ENCODE assay signal across 9 cellular contexts in genomic region chr3:45055411-45056143, GRCh38. TPM values are rescaled to one million over a fixed set of nuclear protein-coding genes. Genes with fewer than 3 reads are reported as not detected.
DNase-seq lines count a peak whose midpoint lies in the region; ATAC-seq, FAIRE-seq and TF ChIP-seq lines count a peak whose summit lies in the region.
"Had no signal": no experiment of that assay in that cellular context is flagged by ENCODE, and none has a peak within 500 bp of the region (broad histone marks: within the 10 kb centered on the region; RNA-seq: fewer than 3 reads in every experiment).

No MANE protein-coding gene starts in this region.

- H3K4me3 ChIP-seq in mesendoderm (ENCODE audit: low read length), result no peak overlapping the region

- no peaks in the 10 kb centered on the region for H3K9me3 Mint-ChIP-seq in activated CD8-positive, alpha-beta T cell treated with anti-CD3 and anti-CD28 coated beads, Interleukin-2, amount 10 ng/mL, durations not matched to agents 7 days and 5 days (ENCODE audit: insufficient read depth)
- no peaks in the 10 kb centered on the region for H3K9me3 Mint-ChIP-seq in activated naive CD4-positive, alpha-beta T cell treated with anti-CD3 and anti-CD28 coated beads, Interleukin-2, amount 50 U/mL, for 72 hours
- H3K9me3 Mint-ChIP-seq: activated B cell treated with CpG ODN at 0.5 μM for 24 hours had no signal

- H3K36me3 Mint-ChIP-seq in activated CD8-positive, alpha-beta T cell treated with anti-CD3 and anti-CD28 coated beads, Interleukin-2, amount 10 ng/mL, durations not matched to agents 7 days and 5 days (ENCODE audit: low read depth), result no peaks in the 10 kb centered on the region
- no peaks in the 10 kb centered on the region for H3K36me3 Mint-ChIP-seq in activated naive CD4-positive, alpha-beta T cell treated with anti-CD3 and anti-CD28 coated beads, Interleukin-2, amount 50 U/mL, for 72 hours

- no peak overlapping the region for H3K4ac ChIP-seq in mesendoderm (ENCODE audit: low read depth, low read length)

- H3K79me2 ChIP-seq in mesendoderm (ENCODE audit: control insufficient read depth, insufficient read depth, low read length), result no peaks in the 10 kb centered on the region

- H3K27ac Mint-ChIP-seq in activated CD8-positive, alpha-beta T cell treated with anti-CD3 and anti-CD28 coated beads, Interleukin-2, amount 10 ng/mL, durations not matched to agents 7 days and 5 days, result no peak overlapping the region
- no peak overlapping the region for H3K27ac Mint-ChIP-seq in activated naive CD4-positive, alpha-beta T cell treated with anti-CD3 and anti-CD28 coated beads, Interleukin-2, amount 50 U/mL, for 72 hours
- H3K27ac Mint-ChIP-seq: activated B cell treated with CpG ODN at 0.5 μM for 24 hours had no signal

- H3K4me1 Mint-ChIP-seq in activated CD8-positive, alpha-beta T cell treated with anti-CD3 and anti-CD28 coated beads, Interleukin-2, amount 10 ng/mL, durations not matched to agents 7 days and 5 days (ENCODE audit: low read depth), result peaks cover 19% of the 10 kb centered on the region
- H3K4me1 Mint-ChIP-seq: activated B cell treated with CpG ODN at 0.5 μM for 24 hours had no signal

- no CpG with 5 or more reads among the region's 7 CpGs for WGBS in mesendoderm (ENCODE audit: extremely low coverage, insufficient coverage, low lambda C conversion rate)

- no peak overlapping the region for H3K18ac ChIP-seq in mesendoderm (ENCODE audit: low read length)

- no peaks in the 10 kb centered on the region for H3K79me1 ChIP-seq in mesendoderm (ENCODE audit: low read length)

- peaks cover 18% of the 10 kb centered on the region for H3K27me3 Mint-ChIP-seq in activated CD8-positive, alpha-beta T cell treated with anti-CD3 and anti-CD28 coated beads, Interleukin-2, amount 10 ng/mL, durations not matched to agents 7 days and 5 days (ENCODE audit: low read depth)

- peak overlapping the region; percentile 7 for H3K9ac ChIP-seq in mesendoderm (ENCODE audit: low read length)

- no peak overlapping the region for H4K8ac ChIP-seq in mesendoderm (ENCODE audit: low read depth, low read length)

- no peak for FAIRE-seq in D721Med (lab: Jason Lieb, UNC)
- FAIRE-seq in GM12891 (lab: Jason Lieb, UNC), result no peak

- H3K4me3 Mint-ChIP-seq in activated CD8-positive, alpha-beta T cell treated with anti-CD3 and anti-CD28 coated beads, Interleukin-2, amount 10 ng/mL, durations not matched to agents 7 days and 5 days, result no peak overlapping the region
- H3K4me3 Mint-ChIP-seq: activated B cell treated with CpG ODN at 0.5 μM for 24 hours had no signal

- no peak overlapping the region for H2BK120ac ChIP-seq in mesendoderm (ENCODE audit: low read depth, low read length)

- POLR2A ChIA-PET in activated CD8-positive, alpha-beta T cell treated with anti-CD3 and anti-CD28 coated beads, Interleukin-2, amount 10 ng/mL, durations not matched to agents 7 days and 5 days (lab: Charles Lee), result interaction anchor here (0.6 kb wide), 1 partner anchor 11 kb away, joined by 3 read pairs; no protein-coding TSS in a partner anchor
- POLR2A ChIA-PET in HEK293T (lab: Yijun Ruan, JAX), result interaction anchor here (0.7 kb wide), 1 partner anchor 1056 kb away, joined by 3 read pairs; no protein-coding TSS in a partner anchor

- no peak overlapping the region for H3K4me2 ChIP-seq in mesendoderm (ENCODE audit: low read length)

- no peaks in the 10 kb centered on the region for H3K36me3 ChIP-seq in mesendoderm (ENCODE audit: control insufficient read depth, insufficient read depth, low read length)

- H3K56ac ChIP-seq in mesendoderm (ENCODE audit: low read length), result peak overlapping the region; percentile 76

- H2BK5ac ChIP-seq in mesendoderm (ENCODE audit: low read length), result peak overlapping the region; percentile 10

- H3K27ac ChIP-seq in mesendoderm (ENCODE audit: low read depth, low read length), result no peak overlapping the region

- ATAC-seq in activated CD8-positive, alpha-beta T cell treated with anti-CD3 and anti-CD28 coated beads, Interleukin-2, amount 10 ng/mL, durations not matched to agents 7 days and 5 days, result no peak
- ATAC-seq in activated naive CD4-positive, alpha-beta T cell treated with anti-CD3 and anti-CD28 coated beads, Interleukin-2, amount 50 U/mL, for 72 hours, result no peak

- no peak overlapping the region for H4K5ac ChIP-seq in mesendoderm (ENCODE audit: low read length)

- no peak overlapping the region for H2BK15ac ChIP-seq in mesendoderm (replicated peaks; ENCODE audit: low read depth)

- TF ChIP-seq CTCF in D721Med (IDR thresholded peaks at IDR 0.05; ENCODE audit: insufficient read depth, missing control alignments), result peak; percentile 38

- CTCF ChIA-PET in activated CD8-positive, alpha-beta T cell treated with anti-CD3 and anti-CD28 coated beads, Interleukin-2, amount 10 ng/mL, durations not matched to agents 7 days and 5 days (lab: Charles Lee), result interaction anchor here (0.6 to 5.6 kb wide), 16 partner anchors 8 to 441 kb away, joined by 3 to 76 read pairs (median 4); no protein-coding TSS in a partner anchor
- CTCF ChIA-PET in HEK293T (lab: Yijun Ruan, JAX), result interaction anchor here (0.6 to 1.4 kb wide), 6 partner anchors 10 to 155 kb away, joined by 3 to 6 read pairs (median 4); no protein-coding TSS in a partner anchor

- H3K4me1 ChIP-seq in mesendoderm (ENCODE audit: control insufficient read depth, low read depth, low read length), result peaks cover 18% of the 10 kb centered on the region

- DNase-seq in D721Med (ENCODE audit: insufficient read length, low spot score) (no peak), HS-27A (ENCODE audit: low read depth) (peak; percentile 45), mesendoderm (peak; percentile 93), GM12891 (ENCODE audit: insufficient read length, low spot score) (no peak), HEK293T (ENCODE audit: extremely low spot score) (no peak)
- peak; percentile 49 for DNase-seq in activated CD8-positive, alpha-beta T cell treated with anti-CD3 and anti-CD28 coated beads, Interleukin-2, amount 10 ng/mL, durations not matched to agents 7 days and 5 days
- no peak for DNase-seq in activated CD4-positive, alpha-beta T cell treated with anti-CD3 and anti-CD28 coated beads for 48 hours
- DNase-seq in activated naive CD4-positive, alpha-beta T cell treated with anti-CD3 and anti-CD28 coated beads, Interleukin-2, amount 50 U/mL, for 72 hours (ENCODE audit: low spot score in 2 of 2), result no peak
- DNase-seq: activated B cell treated with CpG ODN at 0.5 μM for 24 hours had no signal

- H2AK5ac ChIP-seq in mesendoderm (ENCODE audit: low read length), result peak overlapping the region; percentile 54

- no peaks in the 10 kb centered on the region for H3K27me3 ChIP-seq in mesendoderm (ENCODE audit: insufficient read depth, low read length, poor library complexity)

- no peak overlapping the region for H3K23ac ChIP-seq in mesendoderm (ENCODE audit: low read length)

- no peak for TF ChIP-seq POLR2A in GM12891 (IDR thresholded peaks at IDR 0.05; ENCODE audit: low read depth, low read length)

TF ChIP-seq in GM12891, 5 proteins besides CTCF, POLR2A, EP300 and RAD21:
- no peak for TF ChIP-seq SPI1 (IDR thresholded peaks at IDR 0.05; ENCODE audit: low read depth, low read length)
- TF ChIP-seq POLR2AphosphoS5 (IDR thresholded peaks at IDR 0.05; ENCODE audit: low read depth, low read length), result no peak
- TF ChIP-seq PAX5 (IDR thresholded peaks at IDR 0.05; ENCODE audit: insufficient read depth, low read length, severe bottlenecking), result no peak
- no peak for TF ChIP-seq TAF1 (IDR thresholded peaks at IDR 0.05; ENCODE audit: low read depth, low read length)
- no peak for TF ChIP-seq POU2F2 (IDR thresholded peaks at IDR 0.05; ENCODE audit: low read depth, low read length)

TF ChIP-seq in HEK293T, 16 proteins besides CTCF, POLR2A, EP300 and RAD21:
- TF ChIP-seq FOXA1 (IDR thresholded peaks at IDR 0.05), result no peak
- TF ChIP-seq SUZ12 (IDR thresholded peaks at IDR 0.05), result no peak
- no peak for TF ChIP-seq TARDBP (IDR thresholded peaks at IDR 0.05)
- TF ChIP-seq PKNOX1 (IDR thresholded peaks at IDR 0.05), result no peak
- no peak for TF ChIP-seq FOXK2 (IDR thresholded peaks at IDR 0.05)
- no peak for TF ChIP-seq NFRKB (IDR thresholded peaks at IDR 0.05)
- TF ChIP-seq HDGF (IDR thresholded peaks at IDR 0.05; ENCODE audit: borderline replicate concordance), result no peak
- no peak for TF ChIP-seq ARNT (IDR thresholded peaks at IDR 0.05)
- no peak for TF ChIP-seq BHLHE40 (IDR thresholded peaks at IDR 0.05; ENCODE audit: borderline replicate concordance)
- no peak for TF ChIP-seq CTBP1 (IDR thresholded peaks at IDR 0.05; ENCODE audit: borderline replicate concordance)
- no peak for TF ChIP-seq ELF4 (IDR thresholded peaks at IDR 0.05)
- no peak for TF ChIP-seq SP1 (IDR thresholded peaks at IDR 0.05)
- no peak for TF ChIP-seq ZNF384 (IDR thresholded peaks at IDR 0.05)

RNA-seq across cellular contexts. Expression of gene CLEC3B, which starts 29.5 kb away (rescaled TPM):
- under 1 TPM; 0.29 TPM for total RNA-seq in activated CD8-positive, alpha-beta T cell treated with anti-CD3 and anti-CD28 coated beads, Interleukin-2, amount 10 ng/mL, durations not matched to agents 7 days and 5 days
- polyA plus RNA-seq in mesendoderm (2013, experiment 1 of 2), result 0.14 TPM
- 0.08 TPM for polyA plus RNA-seq in mesendoderm (2013, experiment 2 of 2)
- polyA plus RNA-seq in GM12891 (2012; ENCODE audit: low read depth, missing spikeins), result not detected
- total RNA-seq in activated naive CD4-positive, alpha-beta T cell treated with anti-CD3 and anti-CD28 coated beads, Interleukin-2, amount 50 U/mL, for 72 hours, result not detected
- total RNA-seq: activated B cell treated with CpG ODN at 0.5 μM for 24 hours had no signal

Comparison
In these comparisons a context has a peak if more than half of its experiments do, and no peak if none do; other contexts are left out.
1. DNase-seq: peak in HS-27A (single experiment), activated CD8-positive, alpha-beta T cell treated with anti-CD3 and anti-CD28 coated beads, Interleukin-2, amount 10 ng/mL, durations not matched to agents 7 days and 5 days (single experiment) and mesendoderm (single experiment); none in D721Med (single experiment), GM12891 (single experiment), HEK293T (single experiment), activated CD4-positive, alpha-beta T cell treated with anti-CD3 and anti-CD28 coated beads for 48 hours (single experiment) and activated naive CD4-positive, alpha-beta T cell treated with anti-CD3 and anti-CD28 coated beads, Interleukin-2, amount 50 U/mL, for 72 hours (0 of 2).